ENCODE assay signal across 15 cellular contexts in the genomic region with DNA sequence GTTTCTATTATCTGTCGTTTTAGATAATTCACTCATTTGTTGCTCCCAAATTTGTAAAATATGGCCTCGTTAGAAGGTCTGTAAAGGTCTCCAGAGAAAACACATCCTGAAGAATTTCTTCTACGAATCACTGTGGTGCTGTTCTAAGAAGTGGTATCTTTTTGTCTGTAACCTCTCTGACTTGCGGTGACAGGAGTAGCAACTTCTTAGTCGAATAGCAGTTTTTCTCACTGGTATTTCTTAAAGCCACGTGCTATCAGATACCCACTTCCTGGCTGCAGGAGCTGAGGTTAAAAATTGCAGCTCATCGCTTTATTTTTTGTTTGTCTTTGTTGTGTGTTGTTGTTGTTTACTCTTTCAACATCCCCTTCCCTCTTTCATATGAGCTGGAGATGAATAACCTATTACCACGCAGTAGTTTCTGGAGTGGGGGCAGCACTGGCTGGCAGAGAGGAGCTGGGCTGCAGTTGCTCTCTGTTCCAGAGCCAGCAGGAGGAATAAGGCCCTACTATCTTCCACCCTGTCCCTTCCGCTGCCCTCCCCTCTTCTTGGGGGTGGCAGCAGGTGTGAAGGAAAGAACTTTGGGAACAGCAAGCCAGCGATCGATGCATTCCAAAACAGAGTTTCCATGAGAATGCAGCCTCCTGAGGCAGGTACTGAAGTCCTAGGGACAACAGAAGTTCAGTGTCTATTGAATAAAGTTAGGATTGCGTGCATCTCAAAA.
DNase-seq lines count a peak whose midpoint lies in the region; ATAC-seq, FAIRE-seq and TF ChIP-seq lines count a peak whose summit lies in the region.
"Had no signal": no experiment of that assay in that cellular context is flagged by ENCODE, and none has a peak within 500 bp of the region (broad histone marks: within the 10 kb centered on the region; RNA-seq: fewer than 3 reads in every experiment).

No MANE protein-coding gene starts in this region.

- ATAC-seq in GM23338: peak; percentile 77
- ATAC-seq in WTC11: peak; percentile 87

- peaks cover 5% of the 10 kb centered on the region for H3K4me1 ChIP-seq in GM23338 (ENCODE audit: insufficient read depth)
- no peaks in the 10 kb centered on the region for H3K4me1 ChIP-seq in PC-9 (replicated peaks; ENCODE audit: insufficient read depth)
- no peaks in the 10 kb centered on the region for H3K4me1 ChIP-seq in Karpas-422 (ENCODE audit: low read length)
- H3K4me1 ChIP-seq: A549 had no signal

- CTCF ChIA-PET in WTC11 (lab: Charles Lee) (interaction anchor here (0.7 to 1.1 kb wide), 4 partner anchors 13 to 147 kb away, joined by 3 to 4 read pairs (median 3); no protein-coding TSS in a partner anchor), PC-9 (lab: Charles Lee) (no interaction called here)

- H3K27me3 ChIP-seq in GM23338 (ENCODE audit: insufficient read depth) (no peaks in the 10 kb centered on the region), PC-9 (ENCODE audit: insufficient read depth, low read depth) (no peaks in the 10 kb centered on the region), Karpas-422 (ENCODE audit: low read length) (no peaks in the 10 kb centered on the region)

- no peak overlapping the region; the same call in 1 of the 2 replicates for H3K27ac ChIP-seq in GM23338 (ENCODE audit: low read depth)
- H3K27ac ChIP-seq in PC-9: no peak overlapping the region
- no peak overlapping the region for H3K27ac ChIP-seq in Karpas-422 (ENCODE audit: low read length)
- H3K27ac ChIP-seq: A549 had no signal

- TF ChIP-seq CTCF in GM23338 (conservative IDR thresholded peaks at IDR 0.05; ENCODE audit: low read depth in 2 of 2) (no peak), WTC11 (IDR thresholded peaks at IDR 0.05) (no peak), PC-9 (conservative IDR thresholded peaks at IDR 0.05) (no peak)

- H3K36me3 ChIP-seq in GM23338 (ENCODE audit: insufficient read depth) (no peaks in the 10 kb centered on the region), PC-9 (ENCODE audit: low read depth) (no peaks in the 10 kb centered on the region), Karpas-422 (ENCODE audit: insufficient read depth, low read length) (no peaks in the 10 kb centered on the region)

- H2AFZ ChIP-seq in GM23338: no peak overlapping the region; the same call in 1 of the 2 replicates
- no peak overlapping the region for H2AFZ ChIP-seq in PC-9
- H2AFZ ChIP-seq in Karpas-422 (ENCODE audit: low read length): no peak overlapping the region

- no peaks in the 10 kb centered on the region for H3K79me2 ChIP-seq in GM23338 (replicated peaks; ENCODE audit: insufficient read depth)
- no peaks in the 10 kb centered on the region for H3K79me2 ChIP-seq in PC-9 (ENCODE audit: low read depth)
- no peaks in the 10 kb centered on the region for H3K79me2 ChIP-seq in Karpas-422 (ENCODE audit: low read length)

- H3F3A ChIP-seq in GM23338 (replicated peaks; ENCODE audit: low read depth) (no peaks in the 10 kb centered on the region), PC-9 (ENCODE audit: insufficient read depth, low read depth) (no peaks in the 10 kb centered on the region)

- no peaks in the 10 kb centered on the region for H3K36me3 Mint-ChIP-seq in GM23338 (ENCODE audit: low read depth)
- no peaks in the 10 kb centered on the region for H3K36me3 Mint-ChIP-seq in WTC11

- H3K4me3 Mint-ChIP-seq in GM23338 (no peak overlapping the region), WTC11 (no peak overlapping the region)

- no TSS peak for BruUV-seq in PC-9 (replicated peaks; lab: Mats Ljungman, UMichigan)

- POLR2A ChIA-PET in WTC11 (lab: Charles Lee): no interaction called here
- POLR2A ChIA-PET in PC-9 (lab: Charles Lee; ENCODE audit: unreplicated experiment): no interaction called here

- H4K20me1 ChIP-seq in GM23338 (replicated peaks; ENCODE audit: insufficient read depth) (no peaks in the 10 kb centered on the region), PC-9 (ENCODE audit: insufficient read depth) (no peaks in the 10 kb centered on the region), Karpas-422 (ENCODE audit: insufficient read depth, low read depth, low read length) (no peaks in the 10 kb centered on the region)

- H3K4me3 ChIP-seq in GM23338 (no peak overlapping the region), PC-9 (no peak overlapping the region), Karpas-422 (ENCODE audit: low read length) (no peak overlapping the region)
- H3K4me3 ChIP-seq: A549 had no signal

- H3K9me2 ChIP-seq in GM23338 (ENCODE audit: insufficient read depth) (no peaks in the 10 kb centered on the region; the same call in 1 of the 2 replicates), PC-9 (ENCODE audit: insufficient read depth) (no peaks in the 10 kb centered on the region), Karpas-422 (replicated peaks; ENCODE audit: insufficient read depth, low read length) (no peaks in the 10 kb centered on the region)

- H3K27ac Mint-ChIP-seq in GM23338: no peak overlapping the region
- H3K27ac Mint-ChIP-seq in WTC11: peak overlapping the region; percentile 54

- H3K4me1 Mint-ChIP-seq in GM23338 (peaks cover 13% of the 10 kb centered on the region), WTC11 (peaks cover 13% of the 10 kb centered on the region)

- H3K9ac ChIP-seq in Karpas-422 (ENCODE audit: low read length): no peak overlapping the region

- no peaks in the 10 kb centered on the region for H3K27me3 Mint-ChIP-seq in GM23338 (ENCODE audit: insufficient read depth, low read depth, poor library complexity)
- H3K27me3 Mint-ChIP-seq in WTC11 (ENCODE audit: low read depth): no peaks in the 10 kb centered on the region

- DNase-seq in GM23338 (ENCODE audit: low spot score) (peak; percentile 30), WTC11 (ENCODE audit: low spot score) (no peak), globus pallidus (ENCODE audit: low spot score) (peak; percentile 35), pons (ENCODE audit: low spot score) (peak; percentile 49), PC-9 (no peak), Karpas-422 (no peak), iPS-NIHi11 (ENCODE audit: low spot score) (no peak), GM12892 (ENCODE audit: insufficient read length) (no peak)
- DNase-seq: GF-D8, NCI-H1417 treated with DMSO at 0.1 percent for 48 hours, NCI-H2029 treated with DMSO at 0.1 percent for 48 hours, NCI-H2171 treated with DMSO at 0.1 percent for 48 hours, SIG-M5 had no signal

- H3K9me3 ChIP-seq in PC-9 (ENCODE audit: insufficient read depth, low read depth) (no peaks in the 10 kb centered on the region), Karpas-422 (ENCODE audit: low read length) (no peaks in the 10 kb centered on the region)
- H3K9me3 ChIP-seq: A549 had no signal

- TF ChIP-seq POLR2A in GM12892 (IDR thresholded peaks at IDR 0.05; ENCODE audit: low read depth, low read length): no peak

- intact Hi-C loops in PC-9 (cut with micrococcal nuclease; ENCODE audit: unreplicated experiment): no loop called here

- H3K4me2 ChIP-seq in GM23338: no peak overlapping the region
- no peak overlapping the region for H3K4me2 ChIP-seq in PC-9
- no peak overlapping the region for H3K4me2 ChIP-seq in Karpas-422 (ENCODE audit: low read depth, low read length, poor library complexity, severe bottlenecking)
- H3K4me2 ChIP-seq: A549 had no signal

- H3K9me3 Mint-ChIP-seq in GM23338 (peaks cover 5% of the 10 kb centered on the region; the same call in 1 of the 3 replicates), WTC11 (peaks cover 6% of the 10 kb centered on the region)

- FAIRE-seq in GM12892 (lab: Jason Lieb, UNC): no peak
- FAIRE-seq: A549, GM12891 had no signal

TF ChIP-seq in GM23338, 12 proteins besides CTCF, POLR2A, EP300 and RAD21 (continues in another document):
- TF ChIP-seq JUNB (IDR thresholded peaks at IDR 0.05; ENCODE audit: unreplicated experiment): no peak

TF ChIP-seq in WTC11, 78 proteins besides CTCF, POLR2A, EP300 and RAD21 (continues in another document):
- TF ChIP-seq, protein P1, sequence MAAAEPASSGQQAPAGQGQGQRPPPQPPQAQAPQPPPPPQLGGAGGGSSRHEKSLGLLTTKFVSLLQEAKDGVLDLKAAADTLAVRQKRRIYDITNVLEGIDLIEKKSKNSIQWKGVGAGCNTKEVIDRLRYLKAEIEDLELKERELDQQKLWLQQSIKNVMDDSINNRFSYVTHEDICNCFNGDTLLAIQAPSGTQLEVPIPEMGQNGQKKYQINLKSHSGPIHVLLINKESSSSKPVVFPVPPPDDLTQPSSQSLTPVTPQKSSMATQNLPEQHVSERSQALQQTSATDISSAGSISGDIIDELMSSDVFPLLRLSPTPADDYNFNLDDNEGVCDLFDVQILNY (CRISPR knock-in tag; IDR thresholded peaks at IDR 0.05): no peak
- TF ChIP-seq TEAD4 (CRISPR knock-in tag; IDR thresholded peaks at IDR 0.05) (no peak), SMAD4 (CRISPR knock-in tag; IDR thresholded peaks at IDR 0.05) (no peak), FOXP1 (CRISPR knock-in tag; IDR thresholded peaks at IDR 0.05; ENCODE audit: borderline replicate concordance) (no peak), NFE2L1 (CRISPR knock-in tag; IDR thresholded peaks at IDR 0.05) (no peak)
- TF ChIP-seq, protein P2, sequence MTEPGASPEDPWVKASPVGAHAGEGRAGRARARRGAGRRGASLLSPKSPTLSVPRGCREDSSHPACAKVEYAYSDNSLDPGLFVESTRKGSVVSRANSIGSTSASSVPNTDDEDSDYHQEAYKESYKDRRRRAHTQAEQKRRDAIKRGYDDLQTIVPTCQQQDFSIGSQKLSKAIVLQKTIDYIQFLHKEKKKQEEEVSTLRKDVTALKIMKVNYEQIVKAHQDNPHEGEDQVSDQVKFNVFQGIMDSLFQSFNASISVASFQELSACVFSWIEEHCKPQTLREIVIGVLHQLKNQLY (CRISPR knock-in tag; IDR thresholded peaks at IDR 0.05): no peak

Comparison
In these comparisons a context has a peak if more than half of its experiments do, and no peak if none do; other contexts are left out.
1. DNase-seq: peak in GM23338 (single experiment), globus pallidus (single experiment) and pons (single experiment); none in WTC11 (single experiment), PC-9 (0 of 2), Karpas-422 (single experiment), iPS-NIHi11 (single experiment) and GM12892 (single experiment).